16 cellular contexts compared by ENCODE assay signal in genomic region chr2:238985931-238986446, GRCh38.
DNase-seq lines count a peak whose midpoint lies in the region; ATAC-seq and TF ChIP-seq lines count a peak whose summit lies in the region.
"Had no signal": no experiment of that assay in that cellular context is flagged by ENCODE, and none has a peak within 500 bp of the region (broad histone marks: within the 10 kb centered on the region; RNA-seq: fewer than 3 reads in every experiment).

No MANE protein-coding gene starts in this region.

- H3K9me3 ChIP-seq in H9 (ENCODE audit: control insufficient read depth, low read depth, low read length) (no peaks in the 10 kb centered on the region), neuronal stem cell (replicated peaks in 1 of 2; ENCODE audit: control insufficient read depth in 2 of 2, insufficient read depth in 1 of 2, low read depth in 1 of 2, low read length in 2 of 2) (peaks cover 0 to under 1% of the 10 kb centered on the region in 2 donors)

- H2AFZ ChIP-seq in GM23338 (peak overlapping the region; percentile 76), H9 (ENCODE audit: low read length) (no peak overlapping the region), neuronal stem cell (ENCODE audit: low read length) (peak overlapping the region; percentile 40)

- H3K23me2 ChIP-seq in H9 (ENCODE audit: insufficient read length, low read depth, low read length, poor library complexity, severe bottlenecking) = no peaks in the 10 kb centered on the region

- H2BK12ac ChIP-seq in H9 (ENCODE audit: insufficient read length, low read depth, low read length) (no peak overlapping the region), neuronal stem cell (ENCODE audit: low read length) (peak overlapping the region; percentile 66)

- no peak overlapping the region for H4K5ac ChIP-seq in H9 (ENCODE audit: insufficient read length, low read depth, low read length)

- H2BK15ac ChIP-seq in H9 (ENCODE audit: low read depth, low read length) (no peak overlapping the region), neuronal stem cell (ENCODE audit: low read length) (peak overlapping the region; percentile 55)

- H3K79me2 ChIP-seq in GM23338 (replicated peaks; ENCODE audit: insufficient read depth) (no peaks in the 10 kb centered on the region), H9 (ENCODE audit: insufficient read depth, low read length) (no peaks in the 10 kb centered on the region)

- H3K27ac ChIP-seq in GM23338 (ENCODE audit: low read depth) (no peak overlapping the region), H9 (ENCODE audit: insufficient read length, low read depth, low read length) (no peak overlapping the region), neuronal stem cell (replicated peaks; ENCODE audit: low read length) (no peak overlapping the region)

- DNase-seq in GM23338 (ENCODE audit: low spot score) (peak; percentile 47), H9 (peak; percentile 51), iPS-NIHi11 (ENCODE audit: low spot score) (peak; percentile 34), neuronal stem cell (ENCODE audit: low spot score) (no peak), NCI-H748 treated with DMSO at 0.1 percent for 48 hours (lab: John Stamatoyannopoulos, UW) (no peak), KG1 (lab: John Stamatoyannopoulos, UW) (no peak), UCSD-AML1 (lab: John Stamatoyannopoulos, UW; ENCODE audit: unreplicated experiment) (no peak)
- DNase-seq: C1 segment of cervical spinal cord, DMS79 treated with DMSO at 0.1 percent for 48 hours, NCI-H1694 treated with DMSO at 0.1 percent for 48 hours, NCI-H2107, NCI-H510A, NCI-H774, Right ventricle myocardium superior had no signal

- H3K4ac ChIP-seq in H9 (ENCODE audit: low read depth, low read length) (no peak overlapping the region), neuronal stem cell (ENCODE audit: low read length) (peak overlapping the region; percentile 66)

- H3K9me2 ChIP-seq in GM23338 (ENCODE audit: insufficient read depth) = no peaks in the 10 kb centered on the region

- no peak overlapping the region for H2BK20ac ChIP-seq in H9 (ENCODE audit: low read depth, low read length, poor library complexity, severe bottlenecking)

- H3F3A ChIP-seq in GM23338 (replicated peaks; ENCODE audit: low read depth) = no peaks in the 10 kb centered on the region

- H3K4me3 ChIP-seq in GM23338 (no peak overlapping the region), neuronal stem cell (ENCODE audit: low read length in 2 of 2) (peak overlapping the region in 1 of 2 donors; percentile 44)
- H3K4me3 ChIP-seq: K562 had no signal

- no peaks in the 10 kb centered on the region for H3K27me3 ChIP-seq in GM23338 (ENCODE audit: insufficient read depth)
- H3K27me3 ChIP-seq in H9 (ENCODE audit: insufficient read depth, low read length) = no peaks in the 10 kb centered on the region
- H3K27me3 ChIP-seq in neuronal stem cell (ENCODE audit: control insufficient read depth in 3 of 3, insufficient read depth in 3 of 3, low read depth in 1 of 3, low read length in 3 of 3) = peaks cover 0 to 8% (median 0%) of the 10 kb centered on the region in 3 experiments

- H3K23ac ChIP-seq in H9 (ENCODE audit: insufficient read length, low read depth, low read length) = no peak overlapping the region
- peak overlapping the region; percentile 39 for H3K23ac ChIP-seq in neuronal stem cell (ENCODE audit: low read depth, low read length, poor library complexity)

- H4K20me1 ChIP-seq in GM23338 (replicated peaks; ENCODE audit: insufficient read depth) (no peaks in the 10 kb centered on the region), H9 (ENCODE audit: control insufficient read depth, insufficient read depth, insufficient read length) (no peaks in the 10 kb centered on the region)

- H3K79me1 ChIP-seq in H9 (ENCODE audit: insufficient read depth, low read depth, low read length, poor library complexity, severe bottlenecking) (no peaks in the 10 kb centered on the region), neuronal stem cell (ENCODE audit: low read depth, low read length) (no peaks in the 10 kb centered on the region)

- no peak overlapping the region for H4K91ac ChIP-seq in H9 (ENCODE audit: insufficient read length, low read depth, low read length)
- peak overlapping the region; percentile 72 for H4K91ac ChIP-seq in neuronal stem cell (ENCODE audit: low read depth, low read length, poor library complexity)

- H3K4me1 ChIP-seq in GM23338 (ENCODE audit: insufficient read depth) (no peaks in the 10 kb centered on the region), H9 (ENCODE audit: insufficient read depth, low read length) (no peaks in the 10 kb centered on the region), neuronal stem cell (ENCODE audit: control insufficient read depth in 2 of 2, insufficient read depth in 1 of 2, low read depth in 1 of 2, low read length in 2 of 2) (peaks cover 12 to 14% of the 10 kb centered on the region in 2 donors)

- ATAC-seq in GM23338 = peak; percentile 86
- ATAC-seq: HCT116, K562 had no signal

- H3K27ac Mint-ChIP-seq in GM23338 = no peak overlapping the region
- H3K27ac Mint-ChIP-seq in H9 = no peak overlapping the region

- H3K9ac ChIP-seq in H9 (ENCODE audit: extremely low read depth, insufficient read length, low read length) (no peak overlapping the region), neuronal stem cell (ENCODE audit: low read depth, low read length, poor library complexity) (no peak overlapping the region)

- H3K4me3 Mint-ChIP-seq in GM23338 (no peak overlapping the region), H9 (no peak overlapping the region)

- H2AK5ac ChIP-seq in H9 (ENCODE audit: insufficient read length, low read length) (no peak overlapping the region), neuronal stem cell (ENCODE audit: low read depth, low read length) (peak overlapping the region; percentile 72)

- H3K36me3 Mint-ChIP-seq in GM23338 (ENCODE audit: low read depth) (no peaks in the 10 kb centered on the region), H9 (ENCODE audit: insufficient read depth in 1 of 3, low read depth in 3 of 3) (no peaks in the 10 kb centered on the region; a peak in 1 of 7 replicates)

- WGBS in H9 (ENCODE audit: extremely low coverage, insufficient read length, low lambda C conversion rate) = no CpG with 5 or more reads among the region's 30 CpGs
- no CpG with 5 or more reads among the region's 30 CpGs for WGBS in neuronal stem cell (ENCODE audit: extremely low coverage in 2 of 2, insufficient read length in 2 of 2, insufficient replicate concordance in 1 of 2), 2 donors

- H3K4me1 Mint-ChIP-seq in GM23338 = peaks cover 2% of the 10 kb centered on the region; the same call in 1 of the 3 replicates
- peaks cover 0 to 3% of the 10 kb centered on the region in 2 experiments; a peak in 3 of 4 replicates for H3K4me1 Mint-ChIP-seq in H9

- no peak overlapping the region for H4K8ac ChIP-seq in H9 (replicated peaks; ENCODE audit: insufficient read length, low read depth, low read length)
- H4K8ac ChIP-seq in neuronal stem cell (ENCODE audit: low read depth, low read length) = peak overlapping the region; percentile 32

- H3K18ac ChIP-seq in H9 (ENCODE audit: insufficient read length, low read depth, low read length) = no peak overlapping the region
- peak overlapping the region; percentile 76 for H3K18ac ChIP-seq in neuronal stem cell (ENCODE audit: low read length)

- H3K27me3 Mint-ChIP-seq in GM23338 (ENCODE audit: insufficient read depth, low read depth, poor library complexity) = peaks cover 10% of the 10 kb centered on the region
- H3K27me3 Mint-ChIP-seq in H9 (ENCODE audit: low read depth) = peaks cover 7% of the 10 kb centered on the region

- H3K56ac ChIP-seq in H9 (ENCODE audit: insufficient read length, low read depth, low read length) = no peak overlapping the region

- H2BK120ac ChIP-seq in H9 (ENCODE audit: low read depth, low read length, poor library complexity, severe bottlenecking) (no peak overlapping the region), neuronal stem cell (ENCODE audit: low read depth, low read length) (no peak overlapping the region)

- H3K4me2 ChIP-seq in GM23338 = no peak overlapping the region
- H3K4me2 ChIP-seq in H9 (ENCODE audit: insufficient read depth, insufficient read length, low read length) = no peak overlapping the region
- H3K4me2 ChIP-seq in neuronal stem cell (ENCODE audit: insufficient read depth, low read length, poor library complexity, severe bottlenecking) = no peak overlapping the region

- H2BK5ac ChIP-seq in H9 (ENCODE audit: insufficient read length, low read length) = no peak overlapping the region
- peak overlapping the region; percentile 66 for H2BK5ac ChIP-seq in neuronal stem cell (ENCODE audit: low read length)

- TF ChIP-seq CTCF in GM23338 (conservative IDR thresholded peaks at IDR 0.05; ENCODE audit: low read depth in 2 of 2) (no peak), H9 (conservative IDR thresholded peaks at IDR 0.05) (no peak)

- no peak overlapping the region for H3T11ph ChIP-seq in H9 (ENCODE audit: low read length)

- H3K9me3 Mint-ChIP-seq in GM23338 (peaks cover 3% of the 10 kb centered on the region; the same call in 2 of the 3 replicates), H9 (peaks cover 2 to 3% of the 10 kb centered on the region in 2 experiments; a peak in 4 of 5 replicates)

- peak overlapping the region; percentile 48; the same call in 1 of the 2 replicates for H3K14ac ChIP-seq in H9 (ENCODE audit: insufficient read depth, low read length)
- peak overlapping the region; percentile 79 for H3K14ac ChIP-seq in neuronal stem cell (ENCODE audit: low read length)

- no peaks in the 10 kb centered on the region for H3K36me3 ChIP-seq in GM23338 (ENCODE audit: insufficient read depth)
- H3K36me3 ChIP-seq in neuronal stem cell (replicated peaks in 1 of 2; ENCODE audit: control insufficient read depth in 2 of 2, insufficient read depth in 2 of 2, low read length in 2 of 2) = no peaks in the 10 kb centered on the region

TF ChIP-seq in GM23338, 12 proteins besides CTCF, POLR2A, EP300 and RAD21 (continues in another document):
- TF ChIP-seq ETS1 (IDR thresholded peaks at IDR 0.05) = no peak

Comparison
In these comparisons a context has a peak if more than half of its experiments do, and no peak if none do; other contexts are left out.
1. DNase-seq: peak in GM23338 (single experiment), H9 (single experiment) and iPS-NIHi11 (single experiment); none in neuronal stem cell (single experiment), NCI-H748 treated with DMSO at 0.1 percent for 48 hours (single experiment), KG1 (single experiment) and UCSD-AML1 (single experiment).